19 cellular contexts compared by ENCODE assay signal in genomic region chrX:63889001-63889400, GRCh38.
DNase-seq lines count a peak whose midpoint lies in the region; ATAC-seq, FAIRE-seq and TF ChIP-seq lines count a peak whose summit lies in the region.
"Had no signal": no experiment of that assay in that cellular context is flagged by ENCODE, and none has a peak within 500 bp of the region (broad histone marks: within the 10 kb centered on the region; RNA-seq: fewer than 3 reads in every experiment).

No MANE protein-coding gene starts in this region.

- H4K91ac ChIP-seq in IMR-90 (ENCODE audit: insufficient read depth, low read depth, low read length), result no peak overlapping the region

- no peak overlapping the region for H3K4ac ChIP-seq in IMR-90 (ENCODE audit: low read depth, low read length)

- no peak for FAIRE-seq in kidney (lab: Jason Lieb, UNC)
- FAIRE-seq: K562 had no signal

- H3K23ac ChIP-seq in IMR-90 (ENCODE audit: low read depth, low read length), result no peak overlapping the region

- H3K14ac ChIP-seq in IMR-90 (replicated peaks; ENCODE audit: low read depth, low read length), result no peak overlapping the region

- intact Hi-C loops in IMR-90 (cut with micrococcal nuclease) (no loop called here), mammary epithelial cell (cut with micrococcal nuclease) (no loop called here), sciatic nerve (cut with DNase I) (no loop called here), kidney (cut with DNase I) (no loop called here)

- H2BK20ac ChIP-seq in IMR-90 (ENCODE audit: low read depth, low read length), result no peak overlapping the region

- no peak overlapping the region for H4K8ac ChIP-seq in IMR-90 (ENCODE audit: low read depth in 2 of 2, low read length in 2 of 2)

- POLR2A ChIA-PET in IMR-90 (lab: Charles Lee; ENCODE audit: unreplicated experiment), result interaction anchor here (0.6 kb wide), 1 partner anchor 107 kb away, joined by 5 read pairs; no protein-coding TSS in a partner anchor

- TF ChIP-seq RAD21 in IMR-90 (IDR thresholded peaks at IDR 0.05; ENCODE audit: low read length), result no peak

- no peak overlapping the region for H2BK15ac ChIP-seq in IMR-90 (ENCODE audit: low read depth, low read length)

- BruUV-seq in IMR-90 (replicated peaks; lab: Mats Ljungman, UMichigan), result no TSS peak
- no TSS peak for BruUV-seq in mammary epithelial cell (replicated peaks; lab: Mats Ljungman, UMichigan)

- H4K5ac ChIP-seq in IMR-90 (ENCODE audit: low read depth, low read length), result no peak overlapping the region

- H3K9me3 ChIP-seq in IMR-90 (ENCODE audit: control insufficient read depth, insufficient read depth, low read length), result peaks cover 3% of the 10 kb centered on the region; the same call in 1 of the 2 replicates
- peaks cover 19% of the 10 kb centered on the region for H3K9me3 ChIP-seq in mammary epithelial cell (replicated peaks; ENCODE audit: insufficient read depth, low read length)
- peaks cover 0 to 2% of the 10 kb centered on the region in 2 donors for H3K9me3 ChIP-seq in kidney (ENCODE audit: control insufficient read depth in 1 of 2, low read length in 2 of 2)

- no peaks in the 10 kb centered on the region for H4K20me1 ChIP-seq in IMR-90 (ENCODE audit: insufficient read depth, low read length)
- no peaks in the 10 kb centered on the region for H4K20me1 ChIP-seq in mammary epithelial cell (ENCODE audit: insufficient read depth, low read length)

- no peaks in the 10 kb centered on the region for H3K79me2 ChIP-seq in mammary epithelial cell (ENCODE audit: insufficient read depth, low read length)

- no peak overlapping the region for H2BK5ac ChIP-seq in IMR-90 (ENCODE audit: low read depth, low read length, poor library complexity, severe bottlenecking)

- ATAC-seq in IMR-90 (ENCODE audit: low read depth) (no peak), sciatic nerve (no peak), HG02642 (IDR thresholded peaks at IDR 0.05; ENCODE audit: poor library complexity, unreplicated experiment) (no peak)
- ATAC-seq: GM23338, K562, left colon had no signal

- H2AFZ ChIP-seq in IMR-90 (replicated peaks; ENCODE audit: low read length, poor library complexity) (no peak overlapping the region), mammary epithelial cell (ENCODE audit: low read depth, low read length) (no peak overlapping the region)
- H2AFZ ChIP-seq: GM23338 had no signal

- no peaks in the 10 kb centered on the region for H3K79me1 ChIP-seq in IMR-90 (ENCODE audit: low read depth in 1 of 2, low read length in 2 of 2)

- H3K18ac ChIP-seq in IMR-90 (ENCODE audit: low read depth, low read length), result no peak overlapping the region

- H3K27me3 ChIP-seq in IMR-90 (ENCODE audit: control insufficient read depth, insufficient read depth, low read length) (no peaks in the 10 kb centered on the region), mammary epithelial cell (ENCODE audit: insufficient read depth, low read length) (no peaks in the 10 kb centered on the region)

- TF ChIP-seq CTCF in AG10803 (conservative IDR thresholded peaks at IDR 0.05; ENCODE audit: low read length) (no peak), IMR-90 (conservative IDR thresholded peaks at IDR 0.05; ENCODE audit: low read depth, low read length) (no peak), mammary epithelial cell (conservative IDR thresholded peaks at IDR 0.05 in 1 of 2, IDR thresholded peaks at IDR 0.05 in 1 of 2; ENCODE audit: extremely low read depth in 1 of 2, insufficient read depth in 1 of 2, low read depth in 1 of 2, low read length in 2 of 2) (no peak), kidney (IDR thresholded peaks at IDR 0.05; ENCODE audit: borderline replicate concordance, extremely low read depth, insufficient read depth) (no peak)

- no peak for TF ChIP-seq POLR2A in IMR-90 (IDR thresholded peaks at IDR 0.05; ENCODE audit: low read depth, low read length)

- H3K4me1 ChIP-seq in IMR-90 (ENCODE audit: control insufficient read depth, insufficient read depth, low read length), result no peaks in the 10 kb centered on the region
- no peaks in the 10 kb centered on the region for H3K4me1 ChIP-seq in mammary epithelial cell (ENCODE audit: insufficient read depth, low read length)
- H3K4me1 ChIP-seq in kidney (ENCODE audit: control insufficient read depth in 1 of 2, insufficient read depth in 1 of 2, low read depth in 1 of 2, low read length in 2 of 2), result no peaks in the 10 kb centered on the region

- CTCF ChIA-PET in IMR-90 (lab: Yijun Ruan, JAX), result no interaction called here
- CTCF ChIA-PET in mammary epithelial cell (lab: Charles Lee; ENCODE audit: low non-redundant PET), result no interaction called here

- in situ Hi-C loops in IMR-90 (cut with MboI; ENCODE audit: low sequenced_read_pairs) (no loop called here), mammary epithelial cell (cut with MboI; ENCODE audit: low sequenced_read_pairs in 2 of 2) (no loop called here)

- WGBS in IMR-90 (ENCODE audit: extremely low coverage in 2 of 2, insufficient read length in 1 of 2), 2 experiments, result 0% methylated on average over 1 of the region's 2 CpGs; no CpG with 5 or more reads in 1 of the 2 experiments
- 8% methylated on average over 2 of the region's 2 CpGs for WGBS in mammary epithelial cell (ENCODE audit: low coverage, missing lambda C conversion rate)

- H3K4me2 ChIP-seq in IMR-90 (ENCODE audit: low read depth, low read length), result no peak overlapping the region
- H3K4me2 ChIP-seq in mammary epithelial cell (ENCODE audit: insufficient read depth, low read depth, low read length), result no peak overlapping the region
- H3K4me2 ChIP-seq: GM23338 had no signal

- no peak overlapping the region for H3K56ac ChIP-seq in IMR-90 (ENCODE audit: extremely low read depth, insufficient read depth, low read length)

- H3K9ac ChIP-seq in IMR-90 (ENCODE audit: low read depth, low read length) (no peak overlapping the region), mammary epithelial cell (ENCODE audit: insufficient read depth, low read length) (no peak overlapping the region), kidney (ENCODE audit: low read length in 2 of 2) (no peak overlapping the region)

- H3K4me3 ChIP-seq in AG10803 (ENCODE audit: low read length) (no peak overlapping the region), IMR-90 (ENCODE audit: insufficient read depth, low read depth, low read length) (no peak overlapping the region), mammary epithelial cell (replicated peaks in 1 of 3; ENCODE audit: insufficient read depth in 1 of 3, low read depth in 2 of 3, low read length in 3 of 3) (no peak overlapping the region), kidney (ENCODE audit: low read length in 2 of 2) (no peak overlapping the region)
- H3K4me3 ChIP-seq: GM23338, K562 had no signal

- DNase-seq in AG10803 (ENCODE audit: low read depth) (peak; percentile 84), IMR-90 (peak; percentile 41), mammary epithelial cell (peak; percentile 61), iris pigment epithelial cell (ENCODE audit: low read depth) (peak; percentile 61), sciatic nerve (ENCODE audit: low spot score) (no peak), kidney (no peak), cerebellar cortex (ENCODE audit: low spot score) (no peak)
- DNase-seq: activated naive CD4-positive, alpha-beta T cell treated with Interleukin-2 at 50 U/mL for 16 hours; Calu3; GF-D8; left colon; NCI-H2029 treated with DMSO at 0.1 percent for 48 hours; NCI-H524; stimulated activated CD4-positive, alpha-beta T cell treated with anti-CD3 and anti-CD28 coated beads, Interleukin-2, amount 100 ng/mL, for 48 hours; substantia nigra; T1000 had no signal

- no peak overlapping the region for H2AK5ac ChIP-seq in IMR-90 (ENCODE audit: low read depth, low read length)

- no peak overlapping the region for H2AK9ac ChIP-seq in IMR-90 (replicated peaks; ENCODE audit: low read depth, low read length, poor library complexity)

- no peak overlapping the region for H2BK120ac ChIP-seq in IMR-90 (ENCODE audit: low read depth, low read length)

- dilution Hi-C loops in IMR-90 (cut with HindIII; ENCODE audit: low sequenced_read_pairs, unreplicated experiment) (no loop called here), mammary epithelial cell (cut with HindIII; ENCODE audit: low sequenced_read_pairs) (no loop called here)

- H3K9me1 ChIP-seq in IMR-90 (ENCODE audit: insufficient read depth, low read length), result no peaks in the 10 kb centered on the region

- H3K27ac ChIP-seq in IMR-90 (ENCODE audit: insufficient read depth, low read length) (no peak overlapping the region), mammary epithelial cell (ENCODE audit: insufficient read depth, low read depth, low read length) (no peak overlapping the region), kidney (ENCODE audit: low read depth in 2 of 2, low read length in 2 of 2) (no peak overlapping the region)

- H3K36me3 ChIP-seq in IMR-90 (ENCODE audit: control insufficient read depth, insufficient read depth, low read length) (no peaks in the 10 kb centered on the region), mammary epithelial cell (ENCODE audit: insufficient read depth, low read length) (no peaks in the 10 kb centered on the region), kidney (ENCODE audit: control insufficient read depth in 1 of 2, insufficient read depth in 2 of 2, low read length in 2 of 2) (no peaks in the 10 kb centered on the region)

TF ChIP-seq in IMR-90, 13 proteins besides CTCF, POLR2A, EP300 and RAD21:
- no peak for TF ChIP-seq SMC3 (IDR thresholded peaks at IDR 0.05; ENCODE audit: low read depth, low read length)
- TF ChIP-seq NFE2L2 (IDR thresholded peaks at IDR 0.05; ENCODE audit: low read depth, low read length), result no peak
- TF ChIP-seq FOS (IDR thresholded peaks at IDR 0.05; ENCODE audit: low read depth, low read length), result peak; percentile 19; the same call in 1 of the 2 replicates
- TF ChIP-seq CHD1 (IDR thresholded peaks at IDR 0.05; ENCODE audit: low read depth, low read length), result no peak

Comparison
In these comparisons a context has a peak if more than half of its experiments do, and no peak if none do; other contexts are left out.
1. DNase-seq: peak in AG10803 (single experiment), IMR-90 (single experiment), mammary epithelial cell (single experiment) and iris pigment epithelial cell (single experiment); none in sciatic nerve (single experiment), kidney (single experiment) and cerebellar cortex (single experiment).